8 cellular contexts compared by ENCODE assay signal in the genomic region with DNA sequence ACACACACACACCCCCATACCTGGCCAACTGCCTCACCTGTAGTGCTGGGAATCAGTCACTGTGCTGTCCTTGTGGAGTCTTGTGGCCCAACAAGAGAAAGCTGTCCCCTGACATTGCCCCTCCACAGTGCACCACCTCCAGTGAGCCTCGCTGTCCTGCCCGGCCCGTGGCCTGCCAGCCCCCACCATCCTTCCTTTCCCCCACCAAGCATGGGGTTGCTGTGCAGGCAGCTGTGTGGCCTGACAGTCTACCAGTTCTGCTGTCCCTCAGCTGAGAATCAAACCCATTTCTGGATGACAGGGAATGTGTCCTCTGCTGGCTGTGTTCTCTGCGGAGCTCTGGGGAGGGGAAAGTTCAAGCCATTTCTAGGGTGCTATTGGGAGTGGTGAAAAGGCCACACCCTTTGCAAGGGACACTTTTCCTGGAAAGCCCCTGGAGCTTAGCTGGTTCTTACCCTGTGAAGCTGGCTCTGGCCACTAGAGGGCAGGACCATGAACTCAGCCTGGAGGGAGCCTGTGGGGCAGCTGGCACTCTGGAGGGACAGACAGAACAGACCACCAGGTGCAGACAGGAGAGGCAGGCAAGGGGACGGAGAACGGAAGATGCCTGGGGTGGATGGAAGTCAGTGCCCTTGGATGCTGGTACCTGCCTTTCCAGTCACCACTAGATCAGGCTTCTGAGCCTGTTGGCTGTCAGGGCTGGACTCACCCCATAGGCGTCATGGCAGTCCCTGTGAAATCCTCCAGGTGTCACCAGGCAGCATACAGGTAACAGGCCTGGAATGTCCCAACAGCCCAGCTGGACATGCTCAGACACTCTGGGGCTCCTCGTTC. TPM values are rescaled to one million over a fixed set of nuclear protein-coding genes. Genes with fewer than 3 reads are reported as not detected.
DNase-seq lines count a peak whose midpoint lies in the region; ATAC-seq, FAIRE-seq and TF ChIP-seq lines count a peak whose summit lies in the region.

No MANE protein-coding gene starts in this region.

- H3K27ac Mint-ChIP-seq in activated CD4-positive, alpha-beta memory T cell treated with anti-CD3 and anti-CD28 coated beads for 36 hours: no peak overlapping the region
- H3K27ac Mint-ChIP-seq in mesothelial cell of epicardium: no peak overlapping the region
- no peak overlapping the region for H3K27ac Mint-ChIP-seq in stimulated activated effector memory CD8-positive, alpha-beta T cell treated with anti-CD3 and anti-CD28 coated beads, Interleukin-12 subunit alpha, Interleukin-12 subunit beta, amount 100 ng/mL, for 72 hours

- peak overlapping the region; percentile 93; the same call in 1 of the 2 replicates for H2BK12ac ChIP-seq in H1 (ENCODE audit: low read depth, low read length)

- no peak overlapping the region for H3K4ac ChIP-seq in H1 (replicated peaks; ENCODE audit: insufficient read length, low read depth, low read length)

- no peak overlapping the region for H4K8ac ChIP-seq in H1 (ENCODE audit: extremely low read depth, insufficient read depth, low read length)

- H2BK5ac ChIP-seq in H1 (ENCODE audit: low read depth, low read length): no peak overlapping the region

- FAIRE-seq in H1 (lab: Jason Lieb, UNC): peak; percentile 69

- H3K23ac ChIP-seq in H1 (ENCODE audit: insufficient read length): no peak overlapping the region

- H4K5ac ChIP-seq in H1 (ENCODE audit: insufficient read length, low read depth, low read length): no peak overlapping the region

- H3K4me2 ChIP-seq in H1 (ENCODE audit: insufficient read depth in 1 of 2, low read depth in 2 of 2, low read length in 2 of 2): peak overlapping the region in 1 of 2 experiments; percentile 59; a peak in 2 of 4 replicates

- H2BK15ac ChIP-seq in H1 (ENCODE audit: low read length): peak overlapping the region; percentile 99; the same call in 1 of the 2 replicates

- POLR2A ChIA-PET in activated CD4-positive, alpha-beta memory T cell treated with anti-CD3 and anti-CD28 coated beads for 36 hours (lab: Charles Lee): no interaction called here
- POLR2A ChIA-PET in H1 (lab: Charles Lee; ENCODE audit: partially characterized antibody): interaction anchor here (1.2 to 1.5 kb wide), 2 partner anchors 10 to 24 kb away, joined by 3 read pairs; partner anchors contain the start of gene MTPAP

- peak; percentile 27 to 40 for TF ChIP-seq RAD21 in H1 (IDR thresholded peaks at IDR 0.05 in 1 of 2, conservative IDR thresholded peaks at IDR 0.05 in 1 of 2; ENCODE audit: low read depth in 2 of 2, low read length in 2 of 2)

- peaks cover 4% of the 10 kb centered on the region for H3K4me1 Mint-ChIP-seq in activated CD4-positive, alpha-beta memory T cell treated with anti-CD3 and anti-CD28 coated beads for 36 hours (ENCODE audit: low read depth)
- H3K4me1 Mint-ChIP-seq in mesothelial cell of epicardium: peaks cover 1% of the 10 kb centered on the region
- H3K4me1 Mint-ChIP-seq in stimulated activated effector memory CD8-positive, alpha-beta T cell treated with anti-CD3 and anti-CD28 coated beads, Interleukin-12 subunit alpha, Interleukin-12 subunit beta, amount 100 ng/mL, for 72 hours: peaks cover 9% of the 10 kb centered on the region

- peaks cover 0 to 2% (median 0%) of the 10 kb centered on the region in 4 experiments; a peak in 4 of 7 replicates for H3K4me1 ChIP-seq in H1 (replicated peaks in 1 of 4; ENCODE audit: control insufficient read depth in 3 of 4, insufficient read depth in 4 of 4, low read length in 3 of 4)

- TF ChIP-seq EP300 in H1 (IDR thresholded peaks at IDR 0.05; ENCODE audit: borderline replicate concordance in 1 of 2, low read depth in 2 of 2, low read length in 2 of 2): no peak

- H2BK120ac ChIP-seq in H1 (replicated peaks; ENCODE audit: low read depth, low read length): no peak overlapping the region

- H3K36me3 ChIP-seq in H1 (ENCODE audit: control insufficient read depth in 2 of 4, insufficient read depth in 4 of 4, low read length in 3 of 4): no peaks in the 10 kb centered on the region

- H3K9me3 ChIP-seq in H1 (ENCODE audit: insufficient read depth in 2 of 2, low read depth in 1 of 2, low read length in 1 of 2): no peaks in the 10 kb centered on the region

- no peak overlapping the region for H3K4me3 Mint-ChIP-seq in activated CD4-positive, alpha-beta memory T cell treated with anti-CD3 and anti-CD28 coated beads for 36 hours
- H3K4me3 Mint-ChIP-seq in mesothelial cell of epicardium: no peak overlapping the region
- H3K4me3 Mint-ChIP-seq in stimulated activated effector memory CD8-positive, alpha-beta T cell treated with anti-CD3 and anti-CD28 coated beads, Interleukin-12 subunit alpha, Interleukin-12 subunit beta, amount 100 ng/mL, for 72 hours: no peak overlapping the region

- TF ChIP-seq POLR2A in H1 (IDR thresholded peaks at IDR 0.05; ENCODE audit: control extremely low read depth in 1 of 2, low read depth in 2 of 2, low read length in 2 of 2): no peak

- DNase-seq in SIG-M5 treated with dmso at 0.1 percent for 504 hours (lab: John Stamatoyannopoulos, UW; ENCODE audit: unreplicated experiment) (peak; percentile 54), SIG-M5 (lab: John Stamatoyannopoulos, UW) (no peak), NCI-H510A treated with DMSO at 0.1 percent for 48 hours (lab: John Stamatoyannopoulos, UW) (peak; percentile 72), H1 (ENCODE audit: low read depth in 1 of 2, low spot score in 2 of 2) (peak; percentile 71 to 92), mesothelial cell of epicardium (ENCODE audit: low spot score in 2 of 2, unreplicated experiment in 2 of 2) (peak in 1 of 2 experiments; percentile 73)
- DNase-seq in activated CD4-positive, alpha-beta memory T cell treated with anti-CD3 and anti-CD28 coated beads for 36 hours: peak; percentile 78
- DNase-seq in stimulated activated effector memory CD8-positive, alpha-beta T cell treated with anti-CD3 and anti-CD28 coated beads, Interleukin-12 subunit alpha, Interleukin-12 subunit beta, amount 100 ng/mL, for 72 hours (ENCODE audit: low spot score in 2 of 2): peak; percentile 58 to 87

- peak overlapping the region; percentile 100 for H2AFZ ChIP-seq in H1 (ENCODE audit: low read length)

- no peaks in the 10 kb centered on the region for H3K79me1 ChIP-seq in H1 (ENCODE audit: low read depth, low read length)

- H4K20me1 ChIP-seq in H1 (replicated peaks in 1 of 2; ENCODE audit: control insufficient read depth in 1 of 2, insufficient read depth in 2 of 2, low read length in 2 of 2): no peaks in the 10 kb centered on the region

- no peak overlapping the region for H3K9ac ChIP-seq in H1 (replicated peaks in 1 of 4; ENCODE audit: extremely low read depth in 1 of 4, low read depth in 3 of 4, low read length in 3 of 4)

- ATAC-seq in HG02798 (IDR thresholded peaks at IDR 0.05; ENCODE audit: poor library complexity, unreplicated experiment): peak; percentile 91
- peak; percentile 80 for ATAC-seq in stimulated activated effector memory CD8-positive, alpha-beta T cell treated with anti-CD3 and anti-CD28 coated beads, Interleukin-12 subunit alpha, Interleukin-12 subunit beta, amount 100 ng/mL, for 72 hours

- peak overlapping the region; percentile 80; the same call in 1 of the 2 replicates for H2BK20ac ChIP-seq in H1 (ENCODE audit: low read length)

- WGBS in H1 (ENCODE audit: extremely low coverage in 1 of 2, insufficient coverage in 1 of 2, insufficient read length in 1 of 2, insufficient replicate concordance in 2 of 2, low coverage in 1 of 2, low lambda C conversion rate in 2 of 2, missing lambda C conversion rate in 1 of 2), 2 experiments: 53% methylated on average over 8 of the region's 8 CpGs; no CpG with 5 or more reads in 1 of the 2 experiments

- no peak overlapping the region for H3K56ac ChIP-seq in H1 (replicated peaks; ENCODE audit: insufficient read length, low read depth, low read length)

- no peaks in the 10 kb centered on the region for H3K27me3 Mint-ChIP-seq in activated CD4-positive, alpha-beta memory T cell treated with anti-CD3 and anti-CD28 coated beads for 36 hours
- peaks cover 15% of the 10 kb centered on the region for H3K27me3 Mint-ChIP-seq in mesothelial cell of epicardium (ENCODE audit: low read depth)

- no peak overlapping the region for H3K14ac ChIP-seq in H1 (ENCODE audit: insufficient read length)

- 0 out of 2 replicates have a peak, but pooled peaks cover 2% of the 10 kb centered on the region for H3K23me2 ChIP-seq in H1 (ENCODE audit: low read depth, low read length)

- intact Hi-C loops in activated CD4-positive, alpha-beta memory T cell treated with anti-CD3 and anti-CD28 coated beads for 36 hours (cut with micrococcal nuclease): no loop called here

- CTCF ChIA-PET in activated CD4-positive, alpha-beta memory T cell treated with anti-CD3 and anti-CD28 coated beads for 36 hours (lab: Charles Lee): interaction anchor here (0.6 to 4.2 kb wide), 20 partner anchors 8 to 1789 kb away, joined by 3 to 51 read pairs (median 5); partner anchors contain the start of gene MTPAP
- CTCF ChIA-PET in H1 (lab: Charles Lee; ENCODE audit: partially characterized antibody): interaction anchor here (0.6 to 5.6 kb wide), 43 partner anchors 8 to 916 kb away, joined by 3 to 47 read pairs (median 3); no protein-coding TSS in a partner anchor

- no peak overlapping the region; the same call in 1 of the 2 replicates for H3K18ac ChIP-seq in H1 (ENCODE audit: extremely low read depth, low read length)

- H3K27me3 ChIP-seq in H1 (replicated peaks in 1 of 4; ENCODE audit: control insufficient read depth in 3 of 4, extremely low read depth in 1 of 4, insufficient read depth in 3 of 4, low read length in 3 of 4): no peaks in the 10 kb centered on the region

- H3K9me3 Mint-ChIP-seq in activated CD4-positive, alpha-beta memory T cell treated with anti-CD3 and anti-CD28 coated beads for 36 hours: no peaks in the 10 kb centered on the region
- H3K9me3 Mint-ChIP-seq in mesothelial cell of epicardium: no peaks in the 10 kb centered on the region
- H3K9me3 Mint-ChIP-seq in stimulated activated effector memory CD8-positive, alpha-beta T cell treated with anti-CD3 and anti-CD28 coated beads, Interleukin-12 subunit alpha, Interleukin-12 subunit beta, amount 100 ng/mL, for 72 hours: no peaks in the 10 kb centered on the region

- no peak overlapping the region for H3K27ac ChIP-seq in H1 (ENCODE audit: low read depth, low read length)

- TF ChIP-seq CTCF in H1 (IDR thresholded peaks at IDR 0.05; ENCODE audit: control extremely low read depth in 1 of 3, insufficient read depth in 1 of 3, low read depth in 1 of 3, low read length in 3 of 3) (peak; percentile 80 to 84 (median 84)), mesothelial cell of epicardium (IDR thresholded peaks at IDR 0.05; ENCODE audit: unreplicated experiment) (peak; percentile 78)

- H3K79me2 ChIP-seq in H1 (ENCODE audit: control insufficient read depth in 1 of 2, insufficient read depth in 2 of 2, low read length in 2 of 2): no peaks in the 10 kb centered on the region

- no peak overlapping the region for H4K91ac ChIP-seq in H1 (replicated peaks; ENCODE audit: insufficient read length, low read length)

- H2AK5ac ChIP-seq in H1 (ENCODE audit: low read depth, low read length): no peak overlapping the region

- H3K36me3 Mint-ChIP-seq in activated CD4-positive, alpha-beta memory T cell treated with anti-CD3 and anti-CD28 coated beads for 36 hours: no peaks in the 10 kb centered on the region
- H3K36me3 Mint-ChIP-seq in mesothelial cell of epicardium: no peaks in the 10 kb centered on the region
- H3K36me3 Mint-ChIP-seq in stimulated activated effector memory CD8-positive, alpha-beta T cell treated with anti-CD3 and anti-CD28 coated beads, Interleukin-12 subunit alpha, Interleukin-12 subunit beta, amount 100 ng/mL, for 72 hours: no peaks in the 10 kb centered on the region

- 0 out of 8 replicates have a peak overlapping the region, but pooled peaks of 1 of the 4 experiments have one; percentile 5 for H3K4me3 ChIP-seq in H1 (ENCODE audit: extremely low read depth in 1 of 4, insufficient read depth in 2 of 4, low read depth in 3 of 4, low read length in 4 of 4)

RNA-seq across cellular contexts. Expression of gene MTPAP, which starts 10.5 kb away (rescaled TPM):
- 10 to 100 TPM; 35.1 to 35.4 TPM for total RNA-seq in activated CD4-positive, alpha-beta memory T cell treated with anti-CD3 and anti-CD28 coated beads for 36 hours
- total RNA-seq in H1 (2021; fragmentation: NEBNext Ultra II Directional; extraction: Animal tissue kit (Norgen Biotek cat#: 25700)): 42.2 and 43.8 TPM in 2 replicates
- 4.7 and 6.7 TPM in 2 replicates for polyA plus RNA-seq in H1 (2011; rRNA removed)
- polyA plus RNA-seq in H1 (2011; cell fraction: cytosol; rRNA removed): 8.7 TPM
- 5.1 TPM for polyA plus RNA-seq in H1 (2011; cell fraction: nucleus; rRNA removed)
- 13.1 to 22.3 TPM (median 14.7 TPM) in 4 replicates for polyA plus RNA-seq in H1 (2012, experiment 1 of 2)
- 1.9 TPM for polyA plus RNA-seq in H1 (2012, experiment 2 of 2)
- 23.6 TPM for polyA plus RNA-seq in H1 (2013, experiment 1 of 2)
- 23.3 TPM for polyA plus RNA-seq in H1 (2013, experiment 2 of 2)
- 13.7 and 16.6 TPM in 2 replicates for polyA minus RNA-seq in H1 (2011; rRNA and poly(A)+ RNA removed)
- polyA minus RNA-seq in H1 (2011; cell fraction: cytosol; rRNA and poly(A)+ RNA removed): 8.2 TPM
- 11.3 TPM for polyA minus RNA-seq in H1 (2011; cell fraction: nucleus; rRNA and poly(A)+ RNA removed)
- 38.4 to 39.7 TPM (median 38.6 TPM) in 3 replicates for total RNA-seq in mesothelial cell of epicardium
